In genomic region chr2:175143191-175143590, GRCh38 we compare ENCODE assay signal across 22 cellular contexts. TPM values are rescaled to one million over a fixed set of nuclear protein-coding genes. Genes with fewer than 3 reads are reported as not detected.
DNase-seq lines count a peak whose midpoint lies in the region; ATAC-seq, FAIRE-seq and TF ChIP-seq lines count a peak whose summit lies in the region.
"Had no signal": no experiment of that assay in that cellular context is flagged by ENCODE, and none has a peak within 500 bp of the region (broad histone marks: within the 10 kb centered on the region; RNA-seq: fewer than 3 reads in every experiment).

No MANE protein-coding gene starts in this region.

- no peak overlapping the region for H3K4me3 ChIP-seq in K562
- no peak overlapping the region for H3K4me3 ChIP-seq in kidney (ENCODE audit: low read length in 2 of 2)
- no peak overlapping the region for H3K4me3 ChIP-seq in small intestine (ENCODE audit: low read depth in 1 of 2, low read length in 2 of 2)
- H3K4me3 ChIP-seq: A549; BLaER1 treated with 17β-estradiol and CSF1 and Interleukin-3, amounts not matched to agents 10 nM and 100 nM; GM12878 had no signal

- POLR2A ChIA-PET in K562 (lab: Yijun Ruan, JAX): interaction anchor here (0.8 kb wide), 1 partner anchor 9 kb away, joined by 5 read pairs; no protein-coding TSS in a partner anchor

- intact Hi-C loops in K562 (cut with micrococcal nuclease): no loop called here
- intact Hi-C loops in kidney (cut with DNase I): no loop called here

- DNase-seq in K562 (ENCODE audit: extremely low read depth in 1 of 4, low spot score in 3 of 4) (no peak), kidney (no peak), small intestine (no peak), SKM-1 (lab: John Stamatoyannopoulos, UW; ENCODE audit: unreplicated experiment) (no peak), NCI-H2227 (lab: John Stamatoyannopoulos, UW; ENCODE audit: unreplicated experiment) (no peak), erythroblast (lab: John Stamatoyannopoulos, UW) (no peak)
- DNase-seq: AML-193; Caco-2; Calu3; CD4-positive, alpha-beta T cell; CD8-positive, alpha-beta T cell; DMS79 treated with DMSO at 0.1 percent for 48 hours; GDM1 had no signal

- ATAC-seq in K562: no peak
- ATAC-seq: A549; CD8-positive, alpha-beta T cell; GM12878 had no signal

- BruUV-seq in K562 (replicated peaks; lab: Mats Ljungman, UMichigan): no TSS peak

- TF ChIP-seq EP300 in K562 (IDR thresholded peaks at IDR 0.05; ENCODE audit: low read length): no peak

- WGBS in K562 (ENCODE audit: insufficient coverage, low coverage, missing lambda C conversion rate): 70% methylated on average over 1 of the region's 1 CpG
- 64 to 94% (median 74%) methylated on average over 1 of the region's 1 CpG for WGBS in small intestine, 3 donors

- no peak for TF ChIP-seq CTCF in K562 (IDR thresholded peaks at IDR 0.05 in 2 of 3, conservative IDR thresholded peaks at IDR 0.05 in 1 of 3; ENCODE audit: insufficient read depth in 2 of 3, low read depth in 1 of 3, low read length in 3 of 3)
- TF ChIP-seq CTCF in kidney (IDR thresholded peaks at IDR 0.05; ENCODE audit: borderline replicate concordance, extremely low read depth, insufficient read depth): no peak

- H3K36me3 ChIP-seq in K562 (ENCODE audit: control insufficient read depth, insufficient read depth, low read length): peaks cover 75% of the 10 kb centered on the region
- H3K36me3 ChIP-seq in kidney (ENCODE audit: control insufficient read depth in 1 of 2, insufficient read depth in 2 of 2, low read length in 2 of 2): no peaks in the 10 kb centered on the region
- peaks cover 0 to 2% of the 10 kb centered on the region in 2 donors for H3K36me3 ChIP-seq in small intestine (ENCODE audit: control insufficient read depth in 2 of 2, insufficient read depth in 2 of 2, low read length in 2 of 2)

- in situ Hi-C loops in K562 (cut with MboI): no loop called here

- TF ChIP-seq POLR2A in K562 (conservative IDR thresholded peaks at IDR 0.05) (no peak), erythroblast (IDR thresholded peaks at IDR 0.05; ENCODE audit: low read length) (no peak)

- 0 out of 2 replicates have a peak, but pooled peaks cover under 1% of the 10 kb centered on the region for H4K20me1 ChIP-seq in K562 (replicated peaks; ENCODE audit: control insufficient read depth, insufficient read depth, low read length)

- peak; percentile 76 for FAIRE-seq in G401.6 (lab: Jason Lieb, UNC)
- no peak for FAIRE-seq in K562 (lab: Jason Lieb, UNC)
- FAIRE-seq in kidney (lab: Jason Lieb, UNC): peak; percentile 73
- FAIRE-seq in small intestine (lab: Jason Lieb, UNC): peak; percentile 70
- FAIRE-seq: A549, D721Med, GM12892, GM18507 had no signal

- H3K9me3 ChIP-seq in K562 (replicated peaks; ENCODE audit: control insufficient read depth, insufficient read depth, low read depth, low read length): no peaks in the 10 kb centered on the region
- H3K9me3 ChIP-seq in kidney (ENCODE audit: control insufficient read depth in 1 of 2, low read length in 2 of 2): no peaks in the 10 kb centered on the region
- no peaks in the 10 kb centered on the region for H3K9me3 ChIP-seq in small intestine (ENCODE audit: control insufficient read depth, low read depth)
- H3K9me3 ChIP-seq: A549; BLaER1 treated with 17β-estradiol and CSF1 and Interleukin-3, amounts not matched to agents 10 nM and 100 nM; Caco-2 had no signal

- H3K27ac ChIP-seq in K562 (ENCODE audit: extremely low read depth, low read depth, low read length) (no peak overlapping the region), kidney (ENCODE audit: low read depth in 2 of 2, low read length in 2 of 2) (no peak overlapping the region), small intestine (ENCODE audit: low read depth in 1 of 2, low read length in 1 of 2) (no peak overlapping the region)
- H3K27ac ChIP-seq: 22Rv1; A549; BLaER1 treated with 17β-estradiol and CSF1 and Interleukin-3, amounts not matched to agents 10 nM and 100 nM; C4-2B had no signal

- TF ChIP-seq RAD21 in K562 (CRISPR knock-in tag; conservative IDR thresholded peaks at IDR 0.05 in 1 of 2, IDR thresholded peaks at IDR 0.05 in 1 of 2): no peak

- H3K4me2 ChIP-seq in K562 (ENCODE audit: insufficient read depth, low read length): no peak overlapping the region
- H3K4me2 ChIP-seq: A549; BLaER1 treated with 17β-estradiol and CSF1 and Interleukin-3, amounts not matched to agents 10 nM and 100 nM had no signal

- H3K79me2 ChIP-seq in K562 (ENCODE audit: control insufficient read depth, insufficient read depth, low read length): peaks cover 95% of the 10 kb centered on the region

- no peak overlapping the region for H2AFZ ChIP-seq in K562 (ENCODE audit: low read depth, low read length)

- no peaks in the 10 kb centered on the region for H3K9me1 ChIP-seq in K562 (ENCODE audit: control insufficient read depth, insufficient read depth, low read length)

- H3K27me3 ChIP-seq in K562 (ENCODE audit: control insufficient read depth in 2 of 2, insufficient read depth in 2 of 2, low read length in 2 of 2): no peaks in the 10 kb centered on the region
- H3K27me3 ChIP-seq in small intestine (ENCODE audit: control insufficient read depth in 2 of 2, insufficient read depth in 2 of 2, low read length in 2 of 2): no peaks in the 10 kb centered on the region
- H3K27me3 ChIP-seq: BLaER1 treated with 17β-estradiol and CSF1 and Interleukin-3, amounts not matched to agents 10 nM and 100 nM had no signal

- CTCF ChIA-PET in K562 (lab: Yijun Ruan, JAX; ENCODE audit: low intra/inter-chr PET ratio): no interaction called here

- H3K4me1 ChIP-seq in K562 (replicated peaks in 1 of 2; ENCODE audit: control insufficient read depth in 2 of 2, insufficient read depth in 2 of 2, low read length in 2 of 2) (no peaks in the 10 kb centered on the region), kidney (ENCODE audit: control insufficient read depth in 1 of 2, insufficient read depth in 1 of 2, low read depth in 1 of 2, low read length in 2 of 2) (no peaks in the 10 kb centered on the region), small intestine (ENCODE audit: control insufficient read depth in 2 of 2, insufficient read depth in 1 of 2, low read depth in 1 of 2, low read length in 1 of 2) (no peaks in the 10 kb centered on the region)
- H3K4me1 ChIP-seq: A549 had no signal

- no peak overlapping the region for H3K9ac ChIP-seq in K562 (ENCODE audit: insufficient read depth in 1 of 2, low read depth in 2 of 2, low read length in 2 of 2)
- H3K9ac ChIP-seq in kidney (ENCODE audit: low read length in 2 of 2): no peak overlapping the region
- H3K9ac ChIP-seq: BLaER1 treated with 17β-estradiol and CSF1 and Interleukin-3, amounts not matched to agents 10 nM and 100 nM had no signal

TF ChIP-seq in K562, 482 proteins besides CTCF, POLR2A, EP300 and RAD21 (continues in another document):
- TF ChIP-seq PTBP1 (IDR thresholded peaks at IDR 0.05; ENCODE audit: low read depth, low read length) (no peak), TOE1 (IDR thresholded peaks at IDR 0.05; ENCODE audit: borderline replicate concordance) (no peak), TOE1 (CRISPR knock-in tag; IDR thresholded peaks at IDR 0.05; ENCODE audit: borderline replicate concordance, low read depth) (no peak), POLR2H (tag; IDR thresholded peaks at IDR 0.05; ENCODE audit: low read depth) (0 out of 2 replicates have a peak, but pooled peaks have one; percentile 32), NCOA2 (IDR thresholded peaks at IDR 0.05; ENCODE audit: partially characterized antibody in 2 of 2) (peak in 1 of 2 experiments; percentile 14)

RNA-seq across cellular contexts. Expression of gene ATF2, which starts 24.8 kb away (rescaled TPM):
- 149 and 280 TPM in 2 replicates for total RNA-seq in K562 (2011; cell fraction: chromatin; rRNA removed; ENCODE audit: low replicate concordance)
- 69.7 and 96.6 TPM in 2 replicates for total RNA-seq in K562 (2011; cell fraction: nucleolus; rRNA removed)
- total RNA-seq in K562 (2011; cell fraction: nucleoplasm; rRNA removed): 106 and 153 TPM in 2 replicates
- 26.2 and 28.0 TPM in 2 replicates for total RNA-seq in K562 (2014; rRNA removed)
- 60.5 and 65.4 TPM in 2 replicates for total RNA-seq in K562 (2014; rRNA removed; fragmentation: Illumina TruSeq; extraction: Trizol)
- 65.6 and 71.6 TPM in 2 replicates for total RNA-seq in K562 (2015; rRNA removed; fragmentation: Illumina TruSeq; extraction: Trizol)
- 45.9 and 52.9 TPM in 2 replicates for total RNA-seq in K562 (2021)
- 111 and 113 TPM in 2 replicates for polyA plus RNA-seq in K562 (2011; rRNA removed)
- 63.7 and 80.3 TPM in 2 replicates for polyA plus RNA-seq in K562 (2011; cell fraction: cytosol; rRNA removed)
- polyA plus RNA-seq in K562 (2011; cell fraction: nucleus; rRNA removed): 91.0 and 105 TPM in 2 replicates
- 29.7 and 32.5 TPM in 2 replicates for polyA plus RNA-seq in K562 (2012)
- 47.0 and 59.0 TPM in 2 replicates for polyA plus RNA-seq in K562 (2014; fragmentation: Illumina TruSeq; extraction: Trizol)
- polyA plus RNA-seq in K562 (2014; fragmentation: Nextera tagmentation; extraction: Ambion mirVana): 10 to 100 TPM; 24.2 to 33.3 TPM
- polyA plus RNA-seq in K562 (2014; rRNA removed): 30.6 and 32.2 TPM in 2 replicates
- 191 and 199 TPM in 2 replicates for polyA minus RNA-seq in K562 (2011; rRNA and poly(A)+ RNA removed)
- polyA minus RNA-seq in K562 (2011; cell fraction: cytosol; rRNA and poly(A)+ RNA removed): 56.7 and 60.6 TPM in 2 replicates
- 115 and 192 TPM in 2 replicates for polyA minus RNA-seq in K562 (2011; cell fraction: nucleus; rRNA and poly(A)+ RNA removed)
- 55.6 TPM for total RNA-seq in kidney
- polyA plus RNA-seq in kidney (ENCODE audit: insufficient read depth, low read depth, low replicate concordance): 14.1 TPM
- 10 to 100 TPM; 11.6 to 15.0 (median 11.6) TPM for polyA plus RNA-seq in small intestine

RNA-seq across cellular contexts. Expression of gene ATP5MC3, which starts 38.3 kb away (rescaled TPM):
- 119 and 169 TPM in 2 replicates for total RNA-seq in K562 (2011; cell fraction: chromatin; rRNA removed; ENCODE audit: low replicate concordance)
- 177 TPM in 2 replicates for total RNA-seq in K562 (2011; cell fraction: nucleolus; rRNA removed)
- total RNA-seq in K562 (2011; cell fraction: nucleoplasm; rRNA removed): 238 and 310 TPM in 2 replicates
- total RNA-seq in K562 (2014; rRNA removed) (423 and 490 TPM in 2 replicates), K562 (2014; rRNA removed; fragmentation: Illumina TruSeq; extraction: Trizol) (861 and 911 TPM in 2 replicates), K562 (2015; rRNA removed; fragmentation: Illumina TruSeq; extraction: Trizol) (903 and 937 TPM in 2 replicates), K562 (2021) (1,012 and 1,047 TPM in 2 replicates), kidney (189 TPM)
- polyA plus RNA-seq in K562 (2011; rRNA removed) (1,955 and 2,565 TPM in 2 replicates), K562 (2014; fragmentation: Illumina TruSeq; extraction: Trizol) (739 and 828 TPM in 2 replicates), K562 (2014; fragmentation: Nextera tagmentation; extraction: Ambion mirVana) (1,000 to 10,000 TPM; 1,166 to 1,324 TPM), K562 (2014; rRNA removed) (1,049 and 1,136 TPM in 2 replicates), kidney (ENCODE audit: insufficient read depth, low read depth, low replicate concordance) (990 TPM), small intestine (1,000 to 10,000 TPM in 1 of 3 donors, 100 to 1,000 TPM in 2; 716 to 1,066 (median 841) TPM)
- polyA plus RNA-seq in K562 (2011; cell fraction: cytosol; rRNA removed): 1,526 and 2,318 TPM in 2 replicates
- 453 and 732 TPM in 2 replicates for polyA plus RNA-seq in K562 (2011; cell fraction: nucleus; rRNA removed)
- 769 and 1,624 TPM in 2 replicates for polyA plus RNA-seq in K562 (2012)
- polyA minus RNA-seq in K562 (2011; rRNA and poly(A)+ RNA removed): 723 and 830 TPM in 2 replicates
- polyA minus RNA-seq in K562 (2011; cell fraction: cytosol; rRNA and poly(A)+ RNA removed): 258 and 278 TPM in 2 replicates
- polyA minus RNA-seq in K562 (2011; cell fraction: nucleus; rRNA and poly(A)+ RNA removed): 92.5 and 176 TPM in 2 replicates
